ENCODE assay signal across 8 cellular contexts in the genomic region with DNA sequence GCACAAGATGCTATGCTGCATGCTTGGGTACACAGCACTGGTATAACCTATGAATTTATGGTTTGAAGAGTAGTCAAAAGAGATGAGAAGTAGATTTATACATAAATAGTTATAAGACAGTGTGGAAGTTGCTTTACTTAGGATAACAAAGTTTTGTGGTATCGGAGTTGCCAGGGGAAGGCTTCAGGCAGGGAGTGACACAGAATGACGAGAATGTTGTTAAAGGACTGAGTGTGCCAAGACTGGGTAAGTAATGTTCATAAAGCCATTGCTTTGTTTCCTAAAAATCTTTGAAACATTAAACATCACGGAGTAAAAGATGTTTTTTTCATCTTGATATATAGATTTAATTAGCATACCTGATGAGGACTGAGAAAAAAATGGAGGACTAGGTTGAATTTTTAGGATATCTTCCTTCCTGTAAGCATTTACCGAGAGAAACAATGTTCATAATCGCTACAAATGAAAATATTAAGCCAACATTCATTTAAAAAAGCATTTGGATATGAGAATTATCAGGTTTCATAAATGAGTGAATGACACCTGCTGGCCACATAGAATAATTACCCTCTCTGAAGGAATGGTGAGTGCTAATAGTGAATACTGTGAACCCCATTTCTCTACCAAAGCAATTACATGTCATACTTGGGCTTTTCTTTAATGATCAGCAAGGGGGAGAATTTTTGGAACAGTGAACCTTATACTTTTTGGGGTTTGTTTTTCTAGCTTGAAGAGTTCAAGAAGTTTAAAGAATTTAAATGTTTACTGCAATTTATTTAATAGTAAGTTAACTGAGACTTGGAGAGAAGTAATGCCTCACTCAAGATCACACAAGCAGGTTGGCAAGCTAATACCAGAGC. TPM values are rescaled to one million over a fixed set of nuclear protein-coding genes. Genes with fewer than 3 reads are reported as not detected.
DNase-seq lines count a peak whose midpoint lies in the region; ATAC-seq and TF ChIP-seq lines count a peak whose summit lies in the region.

No MANE protein-coding gene starts in this region.

- no peaks in the 10 kb centered on the region for H3K36me3 ChIP-seq in fibroblast of lung (ENCODE audit: control insufficient read depth, insufficient read depth, low read length)

- H3K4me2 ChIP-seq in fibroblast of lung (ENCODE audit: extremely low read depth, insufficient read depth, low read length): peak overlapping the region; percentile 38

- H3K9me3 ChIP-seq in fibroblast of lung (ENCODE audit: control insufficient read depth, insufficient read depth, low read depth, low read length): no peaks in the 10 kb centered on the region

- DNase-seq in NCI-H510A treated with DMSO at 0.1 percent for 48 hours (lab: John Stamatoyannopoulos, UW) (peak; percentile 27), NCI-H510A (lab: John Stamatoyannopoulos, UW) (no peak), RKO (ENCODE audit: low spot score) (peak; percentile 67), fibroblast of lung (ENCODE audit: low read depth in 2 of 2) (peak; percentile 57 to 75), renal cortical epithelial cell (ENCODE audit: low read depth) (peak; percentile 54), ureter (ENCODE audit: low spot score) (no peak)
- DNase-seq in activated CD4-positive, alpha-beta T cell treated with anti-CD3 and anti-CD28 coated beads, Interleukin-2, amount 50 U/mL, for 4 hours: no peak

- H2AFZ ChIP-seq in fibroblast of lung (ENCODE audit: low read length): peak overlapping the region; percentile 47

- no peaks in the 10 kb centered on the region for H3K79me2 ChIP-seq in fibroblast of lung (ENCODE audit: control insufficient read depth, insufficient read depth, low read length)

- H3K27ac ChIP-seq in fibroblast of lung (ENCODE audit: insufficient read depth, low read length): no peak overlapping the region

- H4K20me1 ChIP-seq in fibroblast of lung (ENCODE audit: control insufficient read depth, extremely low read depth, insufficient read depth, low read length): no peaks in the 10 kb centered on the region

- H3K27me3 ChIP-seq in fibroblast of lung (ENCODE audit: control insufficient read depth, insufficient read depth, low read length): no peaks in the 10 kb centered on the region

- ATAC-seq in HG03025 (IDR thresholded peaks at IDR 0.05; ENCODE audit: low FRiP score, unreplicated experiment): peak; percentile 41

- peak; percentile 26 to 47 for TF ChIP-seq CTCF in fibroblast of lung (conservative IDR thresholded peaks at IDR 0.05 in 1 of 2, IDR thresholded peaks at IDR 0.05 in 1 of 2; ENCODE audit: low read depth in 1 of 2, low read length in 2 of 2)

- H3K9ac ChIP-seq in fibroblast of lung (ENCODE audit: insufficient read depth, low read length): no peak overlapping the region

- no peak overlapping the region for H3K4me3 ChIP-seq in fibroblast of lung (replicated peaks in 1 of 4; ENCODE audit: control extremely low read depth in 1 of 4, insufficient read depth in 1 of 4, low read depth in 3 of 4, low read length in 4 of 4)

- no peaks in the 10 kb centered on the region for H3K4me1 ChIP-seq in fibroblast of lung (ENCODE audit: control insufficient read depth, extremely low read depth, insufficient read depth, low read length)

RNA-seq across cellular contexts. Expression of gene EXTL2, which starts 28.4 kb away (rescaled TPM):
- 18.5 and 22.1 TPM in 2 replicates for total RNA-seq in fibroblast of lung
- 25.2 and 43.7 TPM in 2 replicates for polyA plus RNA-seq in fibroblast of lung
- 14.9 and 21.1 TPM in 2 replicates for polyA plus RNA-seq in fibroblast of lung (2012)
- polyA minus RNA-seq in fibroblast of lung (ENCODE audit: low replicate concordance): 2.3 and 3.8 TPM in 2 replicates
- total RNA-seq in renal cortical epithelial cell: 8.0 and 9.1 TPM in 2 replicates
- total RNA-seq in ureter: 22.1 TPM

RNA-seq across cellular contexts. Expression of gene SLC30A7, which starts 29.6 kb away (rescaled TPM):
- 23.1 and 26.7 TPM in 2 replicates for total RNA-seq in fibroblast of lung
- 24.7 and 37.4 TPM in 2 replicates for polyA plus RNA-seq in fibroblast of lung
- 8.9 and 14.9 TPM in 2 replicates for polyA plus RNA-seq in fibroblast of lung (2012)
- polyA minus RNA-seq in fibroblast of lung (ENCODE audit: low replicate concordance): 20.5 and 33.1 TPM in 2 replicates
- 38.0 and 41.0 TPM in 2 replicates for total RNA-seq in renal cortical epithelial cell
- total RNA-seq in ureter: 38.8 TPM

Comparison
In these comparisons a context has a peak if more than half of its experiments do, and no peak if none do; other contexts are left out.
1. DNase-seq: peak in NCI-H510A treated with DMSO at 0.1 percent for 48 hours (single experiment), RKO (single experiment), fibroblast of lung (2 of 2) and renal cortical epithelial cell (single experiment); none in NCI-H510A (single experiment), ureter (single experiment) and activated CD4-positive, alpha-beta T cell treated with anti-CD3 and anti-CD28 coated beads, Interleukin-2, amount 50 U/mL, for 4 hours (0 of 2).